1 cellular context compared by ENCODE assay signal in genomic region chr9:137276757-137277328, GRCh38.
A peak's percentile ranks its signal among the peaks of the same experiment; 100 is the strongest.
TF ChIP-seq lines count a peak whose summit lies in the region.

No MANE protein-coding gene starts in this region.

TF ChIP-seq in K562, 482 proteins besides CTCF, POLR2A, EP300 and RAD21 (continued from another document and continues in another):
- TF ChIP-seq EWSR1 (IDR thresholded peaks at IDR 0.05; ENCODE audit: borderline replicate concordance, low read depth, partially characterized antibody) (no peak), ZKSCAN3 (CRISPR knock-in tag; IDR thresholded peaks at IDR 0.05) (no peak), ZBTB11 (CRISPR knock-in tag; IDR thresholded peaks at IDR 0.05) (no peak), CREB3L1 (IDR thresholded peaks at IDR 0.05; ENCODE audit: borderline replicate concordance, low read depth) (peak; percentile 17), SNRNP70 (optimal IDR thresholded peaks at IDR 0.05; ENCODE audit: low read depth, low read length) (no peak), MCM2 (IDR thresholded peaks at IDR 0.05; ENCODE audit: low read depth) (no peak), ZNF518B (CRISPR knock-in tag; IDR thresholded peaks at IDR 0.05) (no peak), IRF2 (CRISPR knock-in tag; IDR thresholded peaks at IDR 0.05) (no peak), FOXK1 (CRISPR knock-in tag; IDR thresholded peaks at IDR 0.05; ENCODE audit: borderline replicate concordance) (no peak), NFRKB (IDR thresholded peaks at IDR 0.05; ENCODE audit: low read depth) (peak; percentile 88), HINFP (tag; conservative IDR thresholded peaks at IDR 0.05; ENCODE audit: low read depth) (no peak), RFX7 (CRISPR knock-in tag; IDR thresholded peaks at IDR 0.05) (no peak), TCFL5 (CRISPR knock-in tag; conservative IDR thresholded peaks at IDR 0.05) (no peak), ZNF639 (CRISPR knock-in tag; conservative IDR thresholded peaks at IDR 0.05 in 1 of 2, IDR thresholded peaks at IDR 0.05 in 1 of 2) (no peak), ID3 (CRISPR knock-in tag; IDR thresholded peaks at IDR 0.05) (no peak), ID3 (tag; IDR thresholded peaks at IDR 0.05) (no peak), JUND (IDR thresholded peaks at IDR 0.05; ENCODE audit: borderline replicate concordance, low read depth, low read length) (peak; percentile 31; the same call in 1 of the 2 replicates), JUND (tag; IDR thresholded peaks at IDR 0.05; ENCODE audit: borderline replicate concordance, low read depth, low read length) (no peak), NR1H2 (CRISPR knock-in tag; IDR thresholded peaks at IDR 0.05) (no peak), C11orf30 (IDR thresholded peaks at IDR 0.05; ENCODE audit: low read depth) (no peak), POLR2B (IDR thresholded peaks at IDR 0.05; ENCODE audit: low read depth, partially characterized antibody) (no peak), CHCHD3 (CRISPR knock-in tag; IDR thresholded peaks at IDR 0.05) (no peak), HBP1 (CRISPR knock-in tag; IDR thresholded peaks at IDR 0.05) (no peak), CBX1 (IDR thresholded peaks at IDR 0.05; ENCODE audit: low read depth) (0 out of 2 replicates have a peak, but pooled peaks have one; percentile 9), YY1 (IDR thresholded peaks at IDR 0.05; ENCODE audit: borderline replicate concordance in 1 of 3, control insufficient read depth in 1 of 3, extremely low read depth in 1 of 3, insufficient read depth in 3 of 3, insufficient read length in 1 of 3, insufficient replicate concordance in 2 of 3, low read depth in 1 of 3, low read length in 2 of 3) (peak in 1 of 3 experiments; percentile 6), SNIP1 (IDR thresholded peaks at IDR 0.05; ENCODE audit: low read depth) (no peak), NCOA6 (IDR thresholded peaks at IDR 0.05) (no peak), ZC3H11A (IDR thresholded peaks at IDR 0.05; ENCODE audit: low read depth, low read length) (no peak), ZNF174 (CRISPR knock-in tag; IDR thresholded peaks at IDR 0.05) (no peak), PATZ1 (CRISPR knock-in tag; IDR thresholded peaks at IDR 0.05; ENCODE audit: borderline replicate concordance) (no peak)
- TF ChIP-seq, protein P1, sequence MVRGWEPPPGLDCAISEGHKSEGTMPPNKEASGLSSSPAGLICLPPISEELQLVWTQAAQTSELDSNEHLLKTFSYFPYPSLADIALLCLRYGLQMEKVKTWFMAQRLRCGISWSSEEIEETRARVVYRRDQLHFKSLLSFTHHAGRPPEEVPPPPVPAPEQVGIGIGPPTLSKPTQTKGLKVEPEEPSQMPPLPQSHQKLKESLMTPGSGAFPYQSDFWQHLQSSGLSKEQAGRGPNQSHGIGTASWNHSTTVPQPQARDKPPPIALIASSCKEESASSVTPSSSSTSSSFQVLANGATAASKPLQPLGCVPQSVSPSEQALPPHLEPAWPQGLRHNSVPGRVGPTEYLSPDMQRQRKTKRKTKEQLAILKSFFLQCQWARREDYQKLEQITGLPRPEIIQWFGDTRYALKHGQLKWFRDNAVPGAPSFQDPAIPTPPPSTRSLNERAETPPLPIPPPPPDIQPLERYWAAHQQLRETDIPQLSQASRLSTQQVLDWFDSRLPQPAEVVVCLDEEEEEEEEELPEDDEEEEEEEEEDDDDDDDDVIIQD (CRISPR knock-in tag; IDR thresholded peaks at IDR 0.05), result no peak
- TF ChIP-seq, protein P2, sequence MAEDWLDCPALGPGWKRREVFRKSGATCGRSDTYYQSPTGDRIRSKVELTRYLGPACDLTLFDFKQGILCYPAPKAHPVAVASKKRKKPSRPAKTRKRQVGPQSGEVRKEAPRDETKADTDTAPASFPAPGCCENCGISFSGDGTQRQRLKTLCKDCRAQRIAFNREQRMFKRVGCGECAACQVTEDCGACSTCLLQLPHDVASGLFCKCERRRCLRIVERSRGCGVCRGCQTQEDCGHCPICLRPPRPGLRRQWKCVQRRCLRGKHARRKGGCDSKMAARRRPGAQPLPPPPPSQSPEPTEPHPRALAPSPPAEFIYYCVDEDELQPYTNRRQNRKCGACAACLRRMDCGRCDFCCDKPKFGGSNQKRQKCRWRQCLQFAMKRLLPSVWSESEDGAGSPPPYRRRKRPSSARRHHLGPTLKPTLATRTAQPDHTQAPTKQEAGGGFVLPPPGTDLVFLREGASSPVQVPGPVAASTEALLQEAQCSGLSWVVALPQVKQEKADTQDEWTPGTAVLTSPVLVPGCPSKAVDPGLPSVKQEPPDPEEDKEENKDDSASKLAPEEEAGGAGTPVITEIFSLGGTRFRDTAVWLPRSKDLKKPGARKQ (CRISPR knock-in tag; IDR thresholded peaks at IDR 0.05), result no peak
